Comparison of ENCODE assay signal across 10 cellular contexts in the genomic region with DNA sequence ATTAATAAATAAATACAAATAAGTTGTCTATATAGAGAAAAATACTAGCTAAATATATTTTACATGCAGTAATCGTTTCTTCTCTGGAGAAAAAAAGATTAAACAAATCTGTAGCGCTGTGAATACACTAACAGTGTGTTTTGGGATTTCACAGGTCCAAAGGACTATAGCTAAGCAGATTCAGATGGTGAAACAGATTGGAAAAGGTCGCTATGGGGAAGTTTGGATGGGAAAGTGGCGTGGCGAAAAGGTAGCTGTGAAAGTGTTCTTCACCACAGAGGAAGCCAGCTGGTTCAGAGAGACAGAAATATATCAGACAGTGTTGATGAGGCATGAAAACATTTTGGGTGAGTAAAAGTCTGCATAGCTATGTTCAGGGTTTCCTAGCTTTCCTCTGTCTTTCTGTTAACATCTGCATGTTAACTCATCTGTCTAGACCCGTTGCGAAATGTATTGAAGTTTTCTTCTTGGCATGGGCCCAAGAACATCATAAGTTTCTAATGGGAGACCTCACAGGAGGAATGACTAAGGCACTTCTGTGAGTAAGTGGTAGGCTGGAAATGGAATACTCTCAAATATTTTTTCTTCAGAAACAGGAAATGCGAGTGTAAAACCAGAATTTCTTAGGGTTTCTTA.
DNase-seq lines count a peak whose midpoint lies in the region; ATAC-seq, FAIRE-seq and TF ChIP-seq lines count a peak whose summit lies in the region.
"Had no signal": no experiment of that assay in that cellular context is flagged by ENCODE, and none has a peak within 500 bp of the region (broad histone marks: within the 10 kb centered on the region; RNA-seq: fewer than 3 reads in every experiment).

No MANE protein-coding gene starts in this region.

- intact Hi-C loops in adrenal gland (cut with DNase I): loop anchor here in 1 of 2 donors (10.0 kb wide), 1 partner anchor 505 kb away; no protein-coding TSS in a partner anchor
- intact Hi-C loops in aorta (cut with DNase I): no loop called here

- H3K4me1 ChIP-seq in adrenal gland (replicated peaks in 1 of 2) (no peaks in the 10 kb centered on the region), aorta (ENCODE audit: control insufficient read depth in 1 of 2, insufficient read depth in 2 of 2, low read length in 2 of 2) (no peaks in the 10 kb centered on the region), MM.1S (ENCODE audit: low read length) (no peaks in the 10 kb centered on the region)

- H3K27me3 ChIP-seq in adrenal gland (no peaks in the 10 kb centered on the region), aorta (ENCODE audit: control insufficient read depth in 1 of 2, insufficient read depth in 2 of 2, low read length in 1 of 2) (no peaks in the 10 kb centered on the region), MM.1S (replicated peaks; ENCODE audit: insufficient read depth, low read length) (no peaks in the 10 kb centered on the region)

- DNase-seq in stimulated activated CD4-positive, alpha-beta T cell treated with anti-CD3 and anti-CD28 coated beads, Interleukin-1b, Interleukin-23, amount 100 ng/mL, for 48 hours: peak; percentile 4
- no peak for DNase-seq in stimulated activated CD4-positive, alpha-beta T cell treated with anti-CD3 and anti-CD28 coated beads, Interleukin-4, amount 100 ng/mL, for 4 hours
- DNase-seq in adrenal gland (peak in 6 of 7 donors; percentile 16 to 62 (median 30)), aorta (peak in 1 of 2 donors; percentile 45), MM.1S (no peak), NCI-H510A treated with DMSO at 0.1 percent for 48 hours (lab: John Stamatoyannopoulos, UW) (no peak)
- no peak for DNase-seq in NK-92 treated with Interleukin-12 subunit alpha and Interleukin-12 subunit beta, amount 100 ng/mL, for 24 hours (lab: John Stamatoyannopoulos, UW)
- DNase-seq: activated CD8-positive, alpha-beta memory T cell treated with anti-CD3 and anti-CD28 coated beads, Interleukin-2, amount 50 U/mL, for 48 hours; naive thymus-derived CD8-positive, alpha-beta T cell had no signal

- no peaks in the 10 kb centered on the region for H3K9me2 ChIP-seq in MM.1S (replicated peaks; ENCODE audit: insufficient read depth, low read length)

- peak overlapping the region in 1 of 5 donors; percentile 20 for H3K27ac ChIP-seq in adrenal gland
- H3K27ac ChIP-seq in aorta (ENCODE audit: low read depth in 1 of 2, low read length in 2 of 2): peak overlapping the region; percentile 2 to 90
- no peak overlapping the region for H3K27ac ChIP-seq in MM.1S (ENCODE audit: low read length)

- H3K4me2 ChIP-seq in MM.1S (ENCODE audit: low read depth, low read length): no peak overlapping the region

- H3F3A ChIP-seq in MM.1S (ENCODE audit: insufficient read depth, low read length): no peaks in the 10 kb centered on the region

- TF ChIP-seq CTCF in adrenal gland (IDR thresholded peaks at IDR 0.05): no peak
- TF ChIP-seq CTCF in MM.1S (IDR thresholded peaks at IDR 0.05; ENCODE audit: low read length): no peak

- no peak for TF ChIP-seq POLR2A in adrenal gland (IDR thresholded peaks at IDR 0.05)

- no peak overlapping the region for H3K4me3 ChIP-seq in adrenal gland
- peak overlapping the region in 1 of 2 donors; percentile 20 for H3K4me3 ChIP-seq in aorta (ENCODE audit: low read length in 2 of 2)
- no peak overlapping the region for H3K4me3 ChIP-seq in MM.1S (ENCODE audit: low read length)

- ATAC-seq in aorta (ENCODE audit: low FRiP score): peak; percentile 93
- ATAC-seq: naive thymus-derived CD8-positive, alpha-beta T cell had no signal

- H3K36me3 ChIP-seq in adrenal gland (replicated peaks in 1 of 2): no peaks in the 10 kb centered on the region
- H3K36me3 ChIP-seq in aorta (ENCODE audit: control insufficient read depth in 1 of 2, insufficient read depth in 2 of 2, low read length in 1 of 2): no peaks in the 10 kb centered on the region
- H3K36me3 ChIP-seq in MM.1S (replicated peaks; ENCODE audit: insufficient read depth, low read length): no peaks in the 10 kb centered on the region

- no peaks in the 10 kb centered on the region for H4K20me1 ChIP-seq in MM.1S (ENCODE audit: insufficient read depth, low read length)

- H3K9me3 ChIP-seq in adrenal gland (replicated peaks in 1 of 3) (no peaks in the 10 kb centered on the region), aorta (ENCODE audit: control insufficient read depth, low read length) (no peaks in the 10 kb centered on the region), MM.1S (replicated peaks; ENCODE audit: insufficient read depth, low read length) (no peaks in the 10 kb centered on the region)

- FAIRE-seq in islet of Langerhans (lab: Jason Lieb, UNC): peak; percentile 21

- H3K9ac ChIP-seq in MM.1S (ENCODE audit: low read length): no peak overlapping the region

- H2AFZ ChIP-seq in MM.1S (ENCODE audit: low read length): no peak overlapping the region

- H3K79me2 ChIP-seq in MM.1S (ENCODE audit: low read length): no peaks in the 10 kb centered on the region

- WGBS in adrenal gland, 4 donors: 47 to 56% (median 55%) methylated on average over 8 of the region's 8 CpGs
- 15 to 18% methylated on average over 8 of the region's 8 CpGs for WGBS in aorta, 2 donors

Comparison
In these comparisons a context has a peak if more than half of its experiments do, and no peak if none do; other contexts are left out.
1. DNase-seq: peak in stimulated activated CD4-positive, alpha-beta T cell treated with anti-CD3 and anti-CD28 coated beads, Interleukin-1b, Interleukin-23, amount 100 ng/mL, for 48 hours (single experiment) and adrenal gland (6 of 7); none in stimulated activated CD4-positive, alpha-beta T cell treated with anti-CD3 and anti-CD28 coated beads, Interleukin-4, amount 100 ng/mL, for 4 hours (0 of 2), MM.1S (single experiment), NK-92 treated with Interleukin-12 subunit alpha and Interleukin-12 subunit beta, amount 100 ng/mL, for 24 hours (single experiment) and NCI-H510A treated with DMSO at 0.1 percent for 48 hours (single experiment).